Comparison of ENCODE assay signal across 8 cellular contexts in the genomic region with DNA sequence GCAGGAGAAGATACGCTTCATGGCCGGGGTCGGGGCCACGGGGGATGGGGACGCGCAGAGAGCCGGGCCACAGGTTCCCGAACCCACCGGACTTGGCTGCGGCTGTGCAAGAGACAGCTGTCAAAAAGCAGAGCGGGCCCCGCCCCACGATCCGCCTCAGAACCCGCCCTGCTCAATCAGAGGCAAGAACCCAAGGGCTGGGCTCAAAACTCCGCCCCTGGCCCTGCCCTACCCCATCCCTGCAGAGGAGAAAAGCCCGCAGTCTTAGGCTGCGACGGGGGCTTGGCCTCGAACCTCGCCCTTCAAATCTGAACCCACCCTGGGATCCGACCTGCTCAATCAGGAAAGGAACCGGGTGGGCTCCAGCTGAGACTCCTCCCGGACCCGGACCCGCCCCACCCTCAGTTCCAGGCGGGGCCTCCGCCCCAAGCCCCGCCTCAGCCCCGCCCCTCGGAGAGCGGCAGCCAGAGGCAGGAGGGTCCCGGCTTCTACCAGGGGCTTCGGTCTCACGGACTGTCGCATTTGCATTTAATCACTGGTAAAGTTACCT. TPM values are rescaled to one million over a fixed set of nuclear protein-coding genes. Genes with fewer than 3 reads are reported as not detected.
DNase-seq lines count a peak whose midpoint lies in the region; ATAC-seq and TF ChIP-seq lines count a peak whose summit lies in the region.

A gene with protein sequence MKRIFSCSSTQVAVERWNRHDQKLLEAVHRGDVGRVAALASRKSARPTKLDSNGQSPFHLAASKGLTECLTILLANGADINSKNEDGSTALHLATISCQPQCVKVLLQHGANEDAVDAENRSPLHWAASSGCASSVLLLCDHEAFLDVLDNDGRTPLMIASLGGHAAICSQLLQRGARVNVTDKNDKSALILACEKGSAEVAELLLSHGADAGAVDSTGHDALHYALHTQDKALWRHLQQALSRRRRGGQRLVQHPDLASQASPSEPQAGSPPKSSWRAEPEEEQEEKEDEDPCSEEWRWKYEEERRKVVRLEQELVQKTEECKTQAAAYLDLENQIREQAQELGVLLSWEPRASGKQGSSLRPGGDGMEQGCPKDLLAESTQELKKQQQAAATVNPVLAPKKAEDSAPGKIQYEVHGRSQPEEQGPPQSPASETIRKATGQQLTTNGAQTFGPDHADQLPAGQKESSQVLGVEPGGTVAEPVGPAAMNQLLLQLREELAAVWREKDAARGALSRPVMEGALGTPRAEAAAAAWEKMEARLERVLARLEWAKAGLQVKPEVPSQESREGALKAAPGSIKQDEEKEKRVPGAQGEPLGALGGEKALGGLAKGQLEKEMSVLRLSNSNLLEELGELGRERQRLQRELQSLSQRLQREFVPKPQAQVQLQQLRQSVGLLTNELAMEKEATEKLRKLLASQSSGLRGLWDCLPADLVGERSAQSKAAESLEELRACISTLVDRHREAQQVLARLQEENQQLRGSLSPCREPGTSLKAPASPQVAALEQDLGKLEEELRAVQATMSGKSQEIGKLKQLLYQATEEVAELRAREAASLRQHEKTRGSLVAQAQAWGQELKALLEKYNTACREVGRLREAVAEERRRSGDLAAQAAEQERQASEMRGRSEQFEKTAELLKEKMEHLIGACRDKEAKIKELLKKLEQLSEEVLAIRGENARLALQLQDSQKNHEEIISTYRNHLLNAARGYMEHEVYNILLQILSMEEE (minus strand): TSS at position 129 of the 550 bp plus-strand sequence. CDS start 108 bp downstream, at position 21.

- H3K27me3 ChIP-seq in body of pancreas (no peaks in the 10 kb centered on the region), iPS-18a (ENCODE audit: control insufficient read depth, insufficient read depth, low read length) (peaks cover 30% of the 10 kb centered on the region)

- 1 to 2% methylated on average over 8 to 30 of the region's 36 CpGs for WGBS in body of pancreas, 2 donors

- intact Hi-C loops in body of pancreas (cut with DNase I): no loop called here

- H3K36me3 ChIP-seq in body of pancreas (replicated peaks in 1 of 2; ENCODE audit: insufficient read depth in 1 of 2, low read depth in 2 of 2): no peaks in the 10 kb centered on the region
- no peaks in the 10 kb centered on the region for H3K36me3 ChIP-seq in iPS-18a (ENCODE audit: control insufficient read depth, low read depth, low read length)

- TF ChIP-seq CTCF in body of pancreas (IDR thresholded peaks at IDR 0.05): no peak

- TF ChIP-seq POLR2A in body of pancreas (IDR thresholded peaks at IDR 0.05): no peak

- ATAC-seq in GM18858 (IDR thresholded peaks at IDR 0.05; ENCODE audit: unreplicated experiment) (peak; percentile 88), HG03025 (IDR thresholded peaks at IDR 0.05; ENCODE audit: low FRiP score, unreplicated experiment) (peak; percentile 96), body of pancreas (peak; percentile 92)

- DNase-seq in NCI-H2081 treated with DMSO at 0.1 percent for 48 hours (lab: John Stamatoyannopoulos, UW): peak; percentile 17
- peak; percentile 78 for DNase-seq in UCSD-AML1 (lab: John Stamatoyannopoulos, UW; ENCODE audit: unreplicated experiment)
- DNase-seq in body of pancreas: peak; percentile 75 to 89 (median 84)
- no peak for DNase-seq in skeletal muscle cell (ENCODE audit: low read depth)
- no peak for DNase-seq in DMS79 (lab: John Stamatoyannopoulos, UW)

- H3K9me3 ChIP-seq in body of pancreas: no peaks in the 10 kb centered on the region
- H3K9me3 ChIP-seq in iPS-18a (ENCODE audit: control insufficient read depth, low read depth, low read length): no peaks in the 10 kb centered on the region

- H3K4me3 ChIP-seq in body of pancreas (peak within 1 kb of the TSS; percentile 32 to 82), iPS-18a (ENCODE audit: low read length) (peak within 1 kb of the TSS; percentile 79), skeletal muscle cell (ENCODE audit: low read depth, low read length) (peak within 1 kb of the TSS; percentile 70)

- no peak within 1 kb of the TSS for H3K9ac ChIP-seq in iPS-18a (ENCODE audit: low read length)

- peaks cover 21% of the 10 kb centered on the region for H3K4me1 ChIP-seq in body of pancreas
- H3K4me1 ChIP-seq in iPS-18a (ENCODE audit: control insufficient read depth, low read depth, low read length): peaks cover 7% of the 10 kb centered on the region

- no peak within 1 kb of the TSS for H3K27ac ChIP-seq in body of pancreas
- H3K27ac ChIP-seq in iPS-18a (ENCODE audit: low read length): no peak within 1 kb of the TSS

RNA-seq across cellular contexts. Expression of the gene that starts here (rescaled TPM):
- 1 to 10 TPM in 1 of 2 donors, under 1 TPM in 1; 0.26 to 1.3 TPM for total RNA-seq in body of pancreas

Comparison
In these comparisons a context has a peak if more than half of its experiments do, and no peak if none do; other contexts are left out.
1. DNase-seq: peak in NCI-H2081 treated with DMSO at 0.1 percent for 48 hours (single experiment), UCSD-AML1 (single experiment) and body of pancreas (4 of 4); none in skeletal muscle cell (single experiment) and DMS79 (single experiment).
2. Peak in every context shown above with its lines, with median percentiles within 50 percentile points of each other: ATAC-seq and H3K4me3 ChIP-seq.